1 cellular context compared by ENCODE assay signal in the genomic region with DNA sequence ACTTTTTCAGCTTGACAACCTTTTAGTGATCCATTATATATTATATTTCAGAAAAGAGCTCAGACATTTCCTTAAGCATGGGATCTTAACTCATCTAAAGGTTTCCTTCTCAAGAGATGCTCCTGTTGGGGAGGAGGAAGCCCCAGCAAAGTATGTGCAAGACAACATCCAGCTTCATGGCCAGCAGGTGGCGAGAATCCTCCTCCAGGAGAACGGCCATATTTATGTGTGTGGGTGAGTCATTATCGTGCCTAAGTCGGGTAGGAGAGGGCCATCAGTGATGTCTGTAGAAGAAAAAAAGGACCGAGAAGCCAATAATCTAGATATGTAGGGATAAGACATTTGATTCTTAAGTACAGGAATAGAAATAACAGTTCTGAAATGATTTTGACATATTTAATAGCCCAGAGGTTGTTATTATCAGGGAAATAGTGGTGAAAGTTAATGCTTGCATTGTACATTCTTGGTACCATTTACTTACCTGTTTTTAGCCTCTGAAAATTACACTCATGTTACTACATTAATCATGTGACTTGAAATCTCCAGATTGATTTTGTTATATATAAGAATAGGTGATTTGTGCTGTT.
TF ChIP-seq lines count a peak whose summit lies in the region.

No MANE protein-coding gene starts in this region.

TF ChIP-seq in HepG2, 621 proteins besides CTCF, POLR2A, EP300 and RAD21:
- peak; percentile 26 for TF ChIP-seq YY1 (IDR thresholded peaks at IDR 0.05; ENCODE audit: insufficient read depth, insufficient replicate concordance, low read depth, low read length)
- TF ChIP-seq FOSL2 (CRISPR knock-in tag; IDR thresholded peaks at IDR 0.05) = peak; percentile 58
- no peak for TF ChIP-seq SETDB1 (CRISPR knock-in tag; IDR thresholded peaks at IDR 0.05; ENCODE audit: borderline replicate concordance)
